In the genomic region with DNA sequence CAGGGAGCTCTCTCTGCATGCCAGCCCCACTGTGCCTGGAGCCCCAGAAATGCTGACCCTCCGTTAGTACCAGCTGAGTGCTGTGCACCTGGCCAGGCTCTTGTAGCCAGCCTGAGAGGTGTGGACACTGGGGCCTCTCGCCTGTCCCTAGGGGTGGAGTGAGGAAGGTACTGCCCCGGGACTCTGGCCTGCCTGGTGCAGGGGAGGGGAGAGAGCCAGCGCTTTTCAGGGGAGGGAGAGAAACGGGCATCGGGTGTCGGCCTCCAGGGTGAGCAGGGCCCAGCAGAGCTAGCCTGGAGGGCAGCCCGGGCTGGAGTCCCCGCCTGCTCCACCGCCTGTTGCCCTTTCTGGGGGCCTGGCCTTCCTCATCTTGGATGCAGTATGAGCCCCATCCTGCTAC, we compare ENCODE assay signal across 1 cellular context.
TF ChIP-seq lines count a peak whose summit lies in the region.

No MANE protein-coding gene starts in this region.

TF ChIP-seq in GM23338, 12 proteins besides CTCF, POLR2A, EP300 and RAD21 (continued from another document):
- TF ChIP-seq, protein P1, sequence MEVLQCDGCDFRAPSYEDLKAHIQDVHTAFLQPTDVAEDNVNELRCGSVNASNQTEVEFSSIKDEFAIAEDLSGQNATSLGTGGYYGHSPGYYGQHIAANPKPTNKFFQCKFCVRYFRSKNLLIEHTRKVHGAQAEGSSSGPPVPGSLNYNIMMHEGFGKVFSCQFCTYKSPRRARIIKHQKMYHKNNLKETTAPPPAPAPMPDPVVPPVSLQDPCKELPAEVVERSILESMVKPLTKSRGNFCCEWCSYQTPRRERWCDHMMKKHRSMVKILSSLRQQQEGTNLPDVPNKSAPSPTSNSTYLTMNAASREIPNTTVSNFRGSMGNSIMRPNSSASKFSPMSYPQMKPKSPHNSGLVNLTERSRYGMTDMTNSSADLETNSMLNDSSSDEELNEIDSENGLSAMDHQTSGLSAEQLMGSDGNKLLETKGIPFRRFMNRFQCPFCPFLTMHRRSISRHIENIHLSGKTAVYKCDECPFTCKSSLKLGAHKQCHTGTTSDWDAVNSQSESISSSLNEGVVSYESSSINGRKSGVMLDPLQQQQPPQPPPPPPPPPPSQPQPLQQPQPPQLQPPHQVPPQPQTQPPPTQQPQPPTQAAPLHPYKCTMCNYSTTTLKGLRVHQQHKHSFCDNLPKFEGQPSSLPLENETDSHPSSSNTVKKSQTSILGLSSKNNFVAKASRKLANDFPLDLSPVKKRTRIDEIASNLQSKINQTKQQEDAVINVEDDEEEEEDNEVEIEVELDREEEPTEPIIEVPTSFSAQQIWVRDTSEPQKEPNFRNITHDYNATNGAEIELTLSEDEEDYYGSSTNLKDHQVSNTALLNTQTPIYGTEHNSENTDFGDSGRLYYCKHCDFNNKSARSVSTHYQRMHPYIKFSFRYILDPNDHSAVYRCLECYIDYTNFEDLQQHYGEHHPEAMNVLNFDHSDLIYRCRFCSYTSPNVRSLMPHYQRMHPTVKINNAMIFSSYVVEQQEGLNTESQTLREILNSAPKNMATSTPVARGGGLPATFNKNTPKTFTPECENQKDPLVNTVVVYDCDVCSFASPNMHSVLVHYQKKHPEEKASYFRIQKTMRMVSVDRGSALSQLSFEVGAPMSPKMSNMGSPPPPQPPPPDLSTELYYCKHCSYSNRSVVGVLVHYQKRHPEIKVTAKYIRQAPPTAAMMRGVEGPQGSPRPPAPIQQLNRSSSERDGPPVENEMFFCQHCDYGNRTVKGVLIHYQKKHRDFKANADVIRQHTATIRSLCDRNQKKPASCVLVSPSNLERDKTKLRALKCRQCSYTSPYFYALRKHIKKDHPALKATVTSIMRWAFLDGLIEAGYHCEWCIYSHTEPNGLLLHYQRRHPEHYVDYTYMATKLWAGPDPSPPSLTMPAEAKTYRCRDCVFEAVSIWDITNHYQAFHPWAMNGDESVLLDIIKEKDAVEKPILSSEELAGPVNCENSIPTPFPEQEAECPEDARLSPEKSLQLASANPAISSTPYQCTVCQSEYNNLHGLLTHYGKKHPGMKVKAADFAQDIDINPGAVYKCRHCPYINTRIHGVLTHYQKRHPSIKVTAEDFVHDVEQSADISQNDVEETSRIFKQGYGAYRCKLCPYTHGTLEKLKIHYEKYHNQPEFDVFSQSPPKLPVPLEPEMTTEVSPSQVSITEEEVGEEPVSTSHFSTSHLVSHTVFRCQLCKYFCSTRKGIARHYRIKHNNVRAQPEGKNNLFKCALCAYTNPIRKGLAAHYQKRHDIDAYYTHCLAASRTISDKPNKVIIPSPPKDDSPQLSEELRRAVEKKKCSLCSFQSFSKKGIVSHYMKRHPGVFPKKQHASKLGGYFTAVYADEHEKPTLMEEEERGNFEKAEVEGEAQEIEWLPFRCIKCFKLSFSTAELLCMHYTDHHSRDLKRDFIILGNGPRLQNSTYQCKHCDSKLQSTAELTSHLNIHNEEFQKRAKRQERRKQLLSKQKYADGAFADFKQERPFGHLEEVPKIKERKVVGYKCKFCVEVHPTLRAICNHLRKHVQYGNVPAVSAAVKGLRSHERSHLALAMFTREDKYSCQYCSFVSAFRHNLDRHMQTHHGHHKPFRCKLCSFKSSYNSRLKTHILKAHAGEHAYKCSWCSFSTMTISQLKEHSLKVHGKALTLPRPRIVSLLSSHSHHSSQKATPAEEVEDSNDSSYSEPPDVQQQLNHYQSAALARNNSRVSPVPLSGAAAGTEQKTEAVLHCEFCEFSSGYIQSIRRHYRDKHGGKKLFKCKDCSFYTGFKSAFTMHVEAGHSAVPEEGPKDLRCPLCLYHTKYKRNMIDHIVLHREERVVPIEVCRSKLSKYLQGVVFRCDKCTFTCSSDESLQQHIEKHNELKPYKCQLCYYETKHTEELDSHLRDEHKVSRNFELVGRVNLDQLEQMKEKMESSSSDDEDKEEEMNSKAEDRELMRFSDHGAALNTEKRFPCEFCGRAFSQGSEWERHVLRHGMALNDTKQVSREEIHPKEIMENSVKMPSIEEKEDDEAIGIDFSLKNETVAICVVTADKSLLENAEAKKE (CRISPR knock-in tag; IDR thresholded peaks at IDR 0.05): no peak
- TF ChIP-seq POLR2AphosphoS5 (IDR thresholded peaks at IDR 0.05; ENCODE audit: low read depth) (no peak), EZH2phosphoT487 (IDR thresholded peaks at IDR 0.05; ENCODE audit: unreplicated experiment) (no peak), JUNB (IDR thresholded peaks at IDR 0.05; ENCODE audit: unreplicated experiment) (no peak), CREB1 (CRISPR knock-in tag; IDR thresholded peaks at IDR 0.05; ENCODE audit: low read depth) (no peak), STAT1 (IDR thresholded peaks at IDR 0.05; ENCODE audit: unreplicated experiment) (no peak), NANOG (IDR thresholded peaks at IDR 0.05; ENCODE audit: borderline replicate concordance) (no peak), EZH2 (IDR thresholded peaks at IDR 0.05; ENCODE audit: low read depth, unreplicated experiment) (no peak), ZNF331 (CRISPR knock-in tag; IDR thresholded peaks at IDR 0.05; ENCODE audit: low read depth) (no peak)
- TF ChIP-seq, protein P2, sequence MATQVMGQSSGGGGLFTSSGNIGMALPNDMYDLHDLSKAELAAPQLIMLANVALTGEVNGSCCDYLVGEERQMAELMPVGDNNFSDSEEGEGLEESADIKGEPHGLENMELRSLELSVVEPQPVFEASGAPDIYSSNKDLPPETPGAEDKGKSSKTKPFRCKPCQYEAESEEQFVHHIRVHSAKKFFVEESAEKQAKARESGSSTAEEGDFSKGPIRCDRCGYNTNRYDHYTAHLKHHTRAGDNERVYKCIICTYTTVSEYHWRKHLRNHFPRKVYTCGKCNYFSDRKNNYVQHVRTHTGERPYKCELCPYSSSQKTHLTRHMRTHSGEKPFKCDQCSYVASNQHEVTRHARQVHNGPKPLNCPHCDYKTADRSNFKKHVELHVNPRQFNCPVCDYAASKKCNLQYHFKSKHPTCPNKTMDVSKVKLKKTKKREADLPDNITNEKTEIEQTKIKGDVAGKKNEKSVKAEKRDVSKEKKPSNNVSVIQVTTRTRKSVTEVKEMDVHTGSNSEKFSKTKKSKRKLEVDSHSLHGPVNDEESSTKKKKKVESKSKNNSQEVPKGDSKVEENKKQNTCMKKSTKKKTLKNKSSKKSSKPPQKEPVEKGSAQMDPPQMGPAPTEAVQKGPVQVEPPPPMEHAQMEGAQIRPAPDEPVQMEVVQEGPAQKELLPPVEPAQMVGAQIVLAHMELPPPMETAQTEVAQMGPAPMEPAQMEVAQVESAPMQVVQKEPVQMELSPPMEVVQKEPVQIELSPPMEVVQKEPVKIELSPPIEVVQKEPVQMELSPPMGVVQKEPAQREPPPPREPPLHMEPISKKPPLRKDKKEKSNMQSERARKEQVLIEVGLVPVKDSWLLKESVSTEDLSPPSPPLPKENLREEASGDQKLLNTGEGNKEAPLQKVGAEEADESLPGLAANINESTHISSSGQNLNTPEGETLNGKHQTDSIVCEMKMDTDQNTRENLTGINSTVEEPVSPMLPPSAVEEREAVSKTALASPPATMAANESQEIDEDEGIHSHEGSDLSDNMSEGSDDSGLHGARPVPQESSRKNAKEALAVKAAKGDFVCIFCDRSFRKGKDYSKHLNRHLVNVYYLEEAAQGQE (IDR thresholded peaks at IDR 0.05; ENCODE audit: unreplicated experiment): no peak
- TF ChIP-seq, protein P3, sequence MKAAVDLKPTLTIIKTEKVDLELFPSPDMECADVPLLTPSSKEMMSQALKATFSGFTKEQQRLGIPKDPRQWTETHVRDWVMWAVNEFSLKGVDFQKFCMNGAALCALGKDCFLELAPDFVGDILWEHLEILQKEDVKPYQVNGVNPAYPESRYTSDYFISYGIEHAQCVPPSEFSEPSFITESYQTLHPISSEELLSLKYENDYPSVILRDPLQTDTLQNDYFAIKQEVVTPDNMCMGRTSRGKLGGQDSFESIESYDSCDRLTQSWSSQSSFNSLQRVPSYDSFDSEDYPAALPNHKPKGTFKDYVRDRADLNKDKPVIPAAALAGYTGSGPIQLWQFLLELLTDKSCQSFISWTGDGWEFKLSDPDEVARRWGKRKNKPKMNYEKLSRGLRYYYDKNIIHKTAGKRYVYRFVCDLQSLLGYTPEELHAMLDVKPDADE (IDR thresholded peaks at IDR 0.05): no peak
